Comparison of ENCODE assay signal across 1 cellular context in the genomic region with DNA sequence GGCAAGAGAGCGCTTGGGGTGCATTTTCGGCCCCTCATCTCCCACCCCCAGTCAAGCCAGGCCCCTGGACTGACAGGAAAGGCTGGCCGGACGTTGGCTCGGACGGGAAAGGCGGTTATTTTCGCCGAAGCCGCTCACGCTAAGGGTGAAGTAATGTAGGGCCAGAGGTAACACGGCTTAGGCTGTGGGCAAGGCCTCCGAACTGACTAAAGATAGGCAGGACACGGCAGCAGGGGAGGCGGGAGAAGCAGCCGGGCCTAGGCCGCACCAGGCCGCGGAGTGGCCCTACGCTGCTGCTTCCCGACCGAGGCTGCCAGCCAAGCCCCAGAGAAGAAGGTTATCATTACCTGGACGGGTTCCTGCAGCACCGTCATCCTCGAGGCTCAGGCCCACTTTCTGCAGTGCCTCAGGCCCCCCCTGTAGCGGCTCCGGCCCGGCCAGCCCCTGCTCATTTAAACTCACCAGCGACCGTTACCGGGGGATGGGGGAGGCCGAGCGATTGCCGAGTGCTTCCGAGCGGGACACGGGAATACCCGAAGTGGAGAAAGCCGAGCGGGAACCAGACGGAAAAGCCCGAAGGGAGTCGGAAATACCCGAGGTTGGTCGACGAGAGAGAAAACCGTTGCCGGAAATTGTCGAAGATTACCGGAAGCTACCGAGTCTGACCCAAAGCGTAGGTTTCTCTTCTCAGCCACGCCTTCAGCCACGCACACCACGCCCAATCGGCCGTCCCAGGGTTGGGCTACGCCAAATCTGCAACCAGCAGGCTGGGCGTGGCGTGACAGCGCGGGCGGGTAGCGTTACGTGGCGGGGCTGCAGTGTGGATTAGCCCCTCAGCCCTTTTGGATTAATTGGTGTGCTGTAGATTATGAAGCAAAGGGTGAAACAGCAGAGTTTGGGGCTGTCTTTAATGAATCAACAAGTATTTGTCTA.
TF ChIP-seq lines count a peak whose summit lies in the region.

A gene with protein sequence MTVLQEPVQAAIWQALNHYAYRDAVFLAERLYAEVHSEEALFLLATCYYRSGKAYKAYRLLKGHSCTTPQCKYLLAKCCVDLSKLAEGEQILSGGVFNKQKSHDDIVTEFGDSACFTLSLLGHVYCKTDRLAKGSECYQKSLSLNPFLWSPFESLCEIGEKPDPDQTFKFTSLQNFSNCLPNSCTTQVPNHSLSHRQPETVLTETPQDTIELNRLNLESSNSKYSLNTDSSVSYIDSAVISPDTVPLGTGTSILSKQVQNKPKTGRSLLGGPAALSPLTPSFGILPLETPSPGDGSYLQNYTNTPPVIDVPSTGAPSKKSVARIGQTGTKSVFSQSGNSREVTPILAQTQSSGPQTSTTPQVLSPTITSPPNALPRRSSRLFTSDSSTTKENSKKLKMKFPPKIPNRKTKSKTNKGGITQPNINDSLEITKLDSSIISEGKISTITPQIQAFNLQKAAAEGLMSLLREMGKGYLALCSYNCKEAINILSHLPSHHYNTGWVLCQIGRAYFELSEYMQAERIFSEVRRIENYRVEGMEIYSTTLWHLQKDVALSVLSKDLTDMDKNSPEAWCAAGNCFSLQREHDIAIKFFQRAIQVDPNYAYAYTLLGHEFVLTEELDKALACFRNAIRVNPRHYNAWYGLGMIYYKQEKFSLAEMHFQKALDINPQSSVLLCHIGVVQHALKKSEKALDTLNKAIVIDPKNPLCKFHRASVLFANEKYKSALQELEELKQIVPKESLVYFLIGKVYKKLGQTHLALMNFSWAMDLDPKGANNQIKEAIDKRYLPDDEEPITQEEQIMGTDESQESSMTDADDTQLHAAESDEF (minus strand): TSS at position 497 of the 933 bp plus-strand sequence. CDS start 123 bp downstream, at position 374.

TF ChIP-seq in HepG2, 621 proteins besides CTCF, POLR2A, EP300 and RAD21 (continued from another document and continues in another):
- peak; percentile 87 for TF ChIP-seq RNF2 (conservative IDR thresholded peaks at IDR 0.05; ENCODE audit: low read depth)
- peak; percentile 97 for TF ChIP-seq FOXC1 (CRISPR knock-in tag; IDR thresholded peaks at IDR 0.05; ENCODE audit: borderline replicate concordance)
- TF ChIP-seq SNAPC2 (CRISPR knock-in tag; IDR thresholded peaks at IDR 0.05): peak; percentile 92
- TF ChIP-seq, protein P1, sequence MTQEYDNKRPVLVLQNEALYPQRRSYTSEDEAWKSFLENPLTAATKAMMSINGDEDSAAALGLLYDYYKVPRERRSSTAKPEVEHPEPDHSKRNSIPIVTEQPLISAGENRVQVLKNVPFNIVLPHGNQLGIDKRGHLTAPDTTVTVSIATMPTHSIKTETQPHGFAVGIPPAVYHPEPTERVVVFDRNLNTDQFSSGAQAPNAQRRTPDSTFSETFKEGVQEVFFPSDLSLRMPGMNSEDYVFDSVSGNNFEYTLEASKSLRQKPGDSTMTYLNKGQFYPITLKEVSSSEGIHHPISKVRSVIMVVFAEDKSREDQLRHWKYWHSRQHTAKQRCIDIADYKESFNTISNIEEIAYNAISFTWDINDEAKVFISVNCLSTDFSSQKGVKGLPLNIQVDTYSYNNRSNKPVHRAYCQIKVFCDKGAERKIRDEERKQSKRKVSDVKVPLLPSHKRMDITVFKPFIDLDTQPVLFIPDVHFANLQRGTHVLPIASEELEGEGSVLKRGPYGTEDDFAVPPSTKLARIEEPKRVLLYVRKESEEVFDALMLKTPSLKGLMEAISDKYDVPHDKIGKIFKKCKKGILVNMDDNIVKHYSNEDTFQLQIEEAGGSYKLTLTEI (CRISPR knock-in tag; conservative IDR thresholded peaks at IDR 0.05): no peak
- no peak; the same call in 1 of the 2 replicates for TF ChIP-seq ZBTB2 (CRISPR knock-in tag; IDR thresholded peaks at IDR 0.05; ENCODE audit: low read depth)
- TF ChIP-seq, protein P2, sequence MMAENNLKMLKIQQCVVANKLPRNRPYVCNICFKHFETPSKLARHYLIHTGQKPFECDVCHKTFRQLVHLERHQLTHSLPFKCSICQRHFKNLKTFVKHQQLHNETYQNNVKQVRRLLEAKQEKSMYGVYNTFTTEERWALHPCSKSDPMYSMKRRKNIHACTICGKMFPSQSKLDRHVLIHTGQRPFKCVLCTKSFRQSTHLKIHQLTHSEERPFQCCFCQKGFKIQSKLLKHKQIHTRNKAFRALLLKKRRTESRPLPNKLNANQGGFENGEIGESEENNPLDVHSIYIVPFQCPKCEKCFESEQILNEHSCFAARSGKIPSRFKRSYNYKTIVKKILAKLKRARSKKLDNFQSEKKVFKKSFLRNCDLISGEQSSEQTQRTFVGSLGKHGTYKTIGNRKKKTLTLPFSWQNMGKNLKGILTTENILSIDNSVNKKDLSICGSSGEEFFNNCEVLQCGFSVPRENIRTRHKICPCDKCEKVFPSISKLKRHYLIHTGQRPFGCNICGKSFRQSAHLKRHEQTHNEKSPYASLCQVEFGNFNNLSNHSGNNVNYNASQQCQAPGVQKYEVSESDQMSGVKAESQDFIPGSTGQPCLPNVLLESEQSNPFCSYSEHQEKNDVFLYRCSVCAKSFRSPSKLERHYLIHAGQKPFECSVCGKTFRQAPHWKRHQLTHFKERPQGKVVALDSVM (CRISPR knock-in tag; IDR thresholded peaks at IDR 0.05): peak; percentile 60
- peak; percentile 73; the same call in 1 of the 2 replicates for TF ChIP-seq KAT8 (CRISPR knock-in tag; IDR thresholded peaks at IDR 0.05)
- 0 out of 2 replicates have a peak, but pooled peaks have one; percentile 73 for TF ChIP-seq ZNF761 (CRISPR knock-in tag; conservative IDR thresholded peaks at IDR 0.05)
- TF ChIP-seq ZBTB8A (CRISPR knock-in tag; IDR thresholded peaks at IDR 0.05; ENCODE audit: borderline replicate concordance, low read depth): no peak
- peak; percentile 94 for TF ChIP-seq KMT2B (CRISPR knock-in tag; IDR thresholded peaks at IDR 0.05)
- TF ChIP-seq ZNF160 (CRISPR knock-in tag; IDR thresholded peaks at IDR 0.05): peak; percentile 91
- no peak for TF ChIP-seq DMTF1 (CRISPR knock-in tag; IDR thresholded peaks at IDR 0.05)
- TF ChIP-seq BRD4 (CRISPR knock-in tag; IDR thresholded peaks at IDR 0.05): peak; percentile 98
- TF ChIP-seq SP5 (CRISPR knock-in tag; IDR thresholded peaks at IDR 0.05; ENCODE audit: borderline replicate concordance, low read depth): peak; percentile 55; the same call in 1 of the 2 replicates
- TF ChIP-seq ZNF468 (CRISPR knock-in tag; IDR thresholded peaks at IDR 0.05): 0 out of 2 replicates have a peak, but pooled peaks have one; percentile 33
- peak; percentile 46; the same call in 1 of the 2 replicates for TF ChIP-seq HDAC2 (CRISPR knock-in tag; IDR thresholded peaks at IDR 0.05)
- TF ChIP-seq ARID4A (CRISPR knock-in tag; IDR thresholded peaks at IDR 0.05; ENCODE audit: borderline replicate concordance): peak; percentile 94
- 0 out of 2 replicates have a peak, but pooled peaks have one; percentile 55 for TF ChIP-seq TBP (CRISPR knock-in tag; IDR thresholded peaks at IDR 0.05)
- TF ChIP-seq ZSCAN31 (CRISPR knock-in tag; IDR thresholded peaks at IDR 0.05; ENCODE audit: low read depth): peak; percentile 90
- TF ChIP-seq ZNF281 (CRISPR knock-in tag; IDR thresholded peaks at IDR 0.05; ENCODE audit: borderline replicate concordance): peak; percentile 67; the same call in 1 of the 2 replicates
- TF ChIP-seq ZNF670 (CRISPR knock-in tag; IDR thresholded peaks at IDR 0.05; ENCODE audit: borderline replicate concordance): 0 out of 2 replicates have a peak, but pooled peaks have one; percentile 47
- TF ChIP-seq CREM (IDR thresholded peaks at IDR 0.05): peak; percentile 12; the same call in 1 of the 2 replicates
- TF ChIP-seq CREM (CRISPR knock-in tag; IDR thresholded peaks at IDR 0.05): no peak
- TF ChIP-seq RCOR2 (CRISPR knock-in tag; IDR thresholded peaks at IDR 0.05): 0 out of 2 replicates have a peak, but pooled peaks have one; percentile 32
- TF ChIP-seq JARID2 (CRISPR knock-in tag; IDR thresholded peaks at IDR 0.05; ENCODE audit: insufficient replicate concordance): peak; percentile 94
- TF ChIP-seq ZNF121 (CRISPR knock-in tag; IDR thresholded peaks at IDR 0.05): no peak
- TF ChIP-seq NR2F1 (CRISPR knock-in tag; IDR thresholded peaks at IDR 0.05): no peak
- TF ChIP-seq ZNF232 (CRISPR knock-in tag; IDR thresholded peaks at IDR 0.05; ENCODE audit: borderline replicate concordance): peak; percentile 99
- TF ChIP-seq, protein P3, sequence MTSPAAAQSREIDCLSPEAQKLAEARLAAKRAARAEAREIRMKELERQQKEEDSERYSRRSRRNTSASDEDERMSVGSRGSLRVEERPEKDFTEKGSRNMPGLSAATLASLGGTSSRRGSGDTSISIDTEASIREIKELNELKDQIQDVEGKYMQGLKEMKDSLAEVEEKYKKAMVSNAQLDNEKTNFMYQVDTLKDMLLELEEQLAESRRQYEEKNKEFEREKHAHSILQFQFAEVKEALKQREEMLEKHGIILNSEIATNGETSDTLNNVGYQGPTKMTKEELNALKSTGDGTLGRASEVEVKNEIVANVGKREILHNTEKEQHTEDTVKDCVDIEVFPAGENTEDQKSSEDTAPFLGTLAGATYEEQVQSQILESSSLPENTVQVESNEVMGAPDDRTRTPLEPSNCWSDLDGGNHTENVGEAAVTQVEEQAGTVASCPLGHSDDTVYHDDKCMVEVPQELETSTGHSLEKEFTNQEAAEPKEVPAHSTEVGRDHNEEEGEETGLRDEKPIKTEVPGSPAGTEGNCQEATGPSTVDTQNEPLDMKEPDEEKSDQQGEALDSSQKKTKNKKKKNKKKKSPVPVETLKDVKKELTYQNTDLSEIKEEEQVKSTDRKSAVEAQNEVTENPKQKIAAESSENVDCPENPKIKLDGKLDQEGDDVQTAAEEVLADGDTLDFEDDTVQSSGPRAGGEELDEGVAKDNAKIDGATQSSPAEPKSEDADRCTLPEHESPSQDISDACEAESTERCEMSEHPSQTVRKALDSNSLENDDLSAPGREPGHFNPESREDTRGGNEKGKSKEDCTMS (CRISPR knock-in tag; conservative IDR thresholded peaks at IDR 0.05): peak; percentile 84
